Comparison of ENCODE assay signal across 20 cellular contexts in the genomic region with DNA sequence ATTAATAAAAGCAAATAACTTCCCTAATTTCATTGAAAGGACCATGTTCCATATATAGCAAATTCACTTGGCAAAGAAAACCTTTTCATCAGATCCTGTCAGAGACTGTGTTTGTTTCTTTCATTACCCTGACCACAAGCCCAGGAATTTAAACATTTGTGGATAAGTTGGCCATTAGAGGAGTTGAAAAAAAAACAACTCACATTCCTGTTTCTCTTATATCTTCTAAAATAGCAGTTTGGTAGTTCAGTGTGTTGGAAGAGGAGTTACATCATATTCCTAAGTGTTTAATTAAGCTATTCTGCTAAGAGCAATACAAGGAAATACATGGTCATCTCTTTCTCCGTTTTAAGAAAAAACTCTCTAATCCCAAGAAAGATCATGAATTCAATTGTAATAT.
DNase-seq lines count a peak whose midpoint lies in the region; ATAC-seq and TF ChIP-seq lines count a peak whose summit lies in the region.
"Had no signal": no experiment of that assay in that cellular context is flagged by ENCODE, and none has a peak within 500 bp of the region (broad histone marks: within the 10 kb centered on the region; RNA-seq: fewer than 3 reads in every experiment).

No MANE protein-coding gene starts in this region.

- in situ Hi-C loops in mammary epithelial cell (cut with MboI; ENCODE audit: low sequenced_read_pairs in 2 of 2): no loop called here

- H3K4me1 ChIP-seq in mammary epithelial cell (ENCODE audit: insufficient read depth, low read length) (no peaks in the 10 kb centered on the region), left lung (no peaks in the 10 kb centered on the region)
- H3K4me1 ChIP-seq: left ventricle myocardium inferior, right lobe of liver, tibial artery had no signal

- TF ChIP-seq CTCF in AG04449 (IDR thresholded peaks at IDR 0.05; ENCODE audit: insufficient read depth, low read length, missing control alignments): no peak
- no peak for TF ChIP-seq CTCF in mammary epithelial cell (conservative IDR thresholded peaks at IDR 0.05 in 1 of 2, IDR thresholded peaks at IDR 0.05 in 1 of 2; ENCODE audit: extremely low read depth in 1 of 2, insufficient read depth in 1 of 2, low read depth in 1 of 2, low read length in 2 of 2)
- no peak for TF ChIP-seq CTCF in left lung (IDR thresholded peaks at IDR 0.05)
- no peak for TF ChIP-seq CTCF in glutamatergic neuron (IDR thresholded peaks at IDR 0.05; ENCODE audit: partially characterized antibody, unreplicated experiment)

- H3K36me3 ChIP-seq in mammary epithelial cell (ENCODE audit: insufficient read depth, low read length) (no peaks in the 10 kb centered on the region), left lung (no peaks in the 10 kb centered on the region)
- H3K36me3 ChIP-seq: left ventricle myocardium inferior, right lobe of liver, tibial artery had no signal

- peak; percentile 78 for ATAC-seq in left lung
- ATAC-seq in left ventricle myocardium superior: no peak
- ATAC-seq: activated naive CD4-positive, alpha-beta T cell treated with anti-CD3 and anti-CD28 coated beads, Interleukin-2, amount 50 U/mL, for 72 hours; right lobe of liver had no signal

- peak; percentile 41 for DNase-seq in AG04449 (ENCODE audit: low read depth, low spot score)
- DNase-seq in HT1080 (ENCODE audit: low read depth): peak; percentile 43
- DNase-seq in mammary epithelial cell: no peak
- DNase-seq in left lung: no peak
- no peak for DNase-seq in stimulated activated CD4-positive, alpha-beta T cell treated with anti-CD3 and anti-CD28 coated beads, Interleukin-2, amount 100 ng/mL, for 24 hours
- DNase-seq in left ventricle myocardium superior: no peak
- DNase-seq in glutamatergic neuron: no peak
- no peak for DNase-seq in NCI-H1694 (lab: John Stamatoyannopoulos, UW)
- DNase-seq: activated CD4-positive, alpha-beta T cell treated with anti-CD3 and anti-CD28 coated beads for 48 hours; Calu3; GOT3; hypothalamus; left ventricle myocardium inferior; NCI-H2107; right lobe of liver; SHP77 treated with DMSO at 0.1 percent for 48 hours; stimulated activated CD4-positive, alpha-beta T cell treated with anti-CD3 and anti-CD28 coated beads, Interleukin-4, amount 100 ng/mL, for 24 hours; tibial artery had no signal

- no peaks in the 10 kb centered on the region for H3K79me2 ChIP-seq in mammary epithelial cell (ENCODE audit: insufficient read depth, low read length)

- H4K20me1 ChIP-seq in mammary epithelial cell (ENCODE audit: insufficient read depth, low read length): no peaks in the 10 kb centered on the region

- intact Hi-C loops in mammary epithelial cell (cut with micrococcal nuclease): no loop called here
- intact Hi-C loops in left lung (cut with DNase I): no loop called here
- intact Hi-C loops in left ventricle myocardium superior (cut with micrococcal nuclease): no loop called here

- no peaks in the 10 kb centered on the region for H3K27me3 Mint-ChIP-seq in glutamatergic neuron (ENCODE audit: unreplicated experiment)

- no peaks in the 10 kb centered on the region for H3K36me3 Mint-ChIP-seq in glutamatergic neuron (ENCODE audit: unreplicated experiment)
- H3K36me3 Mint-ChIP-seq: activated naive CD4-positive, alpha-beta T cell treated with anti-CD3 and anti-CD28 coated beads, Interleukin-2, amount 50 U/mL, for 72 hours had no signal

- H3K9ac ChIP-seq in mammary epithelial cell (ENCODE audit: insufficient read depth, low read length): no peak overlapping the region

- TSS peak; percentile 98 for BruUV-seq in mammary epithelial cell (replicated peaks; lab: Mats Ljungman, UMichigan)

- no peak overlapping the region for H2AFZ ChIP-seq in mammary epithelial cell (ENCODE audit: low read depth, low read length)

- H3K27ac ChIP-seq in mammary epithelial cell (ENCODE audit: insufficient read depth, low read depth, low read length): no peak overlapping the region
- H3K27ac ChIP-seq in left lung: no peak overlapping the region
- H3K27ac ChIP-seq: left ventricle myocardium inferior, right lobe of liver, tibial artery had no signal

- dilution Hi-C loops in mammary epithelial cell (cut with HindIII; ENCODE audit: low sequenced_read_pairs): no loop called here

- H3K4me3 ChIP-seq in AG04449 (ENCODE audit: low read depth, low read length) (no peak overlapping the region), mammary epithelial cell (replicated peaks in 1 of 3; ENCODE audit: insufficient read depth in 1 of 3, low read depth in 2 of 3, low read length in 3 of 3) (no peak overlapping the region), left lung (no peak overlapping the region)
- H3K4me3 ChIP-seq: left ventricle myocardium inferior, right lobe of liver, tibial artery had no signal

- H3K9me3 Mint-ChIP-seq in glutamatergic neuron (ENCODE audit: unreplicated experiment): no peaks in the 10 kb centered on the region
- H3K9me3 Mint-ChIP-seq: activated naive CD4-positive, alpha-beta T cell treated with anti-CD3 and anti-CD28 coated beads, Interleukin-2, amount 50 U/mL, for 72 hours had no signal

- CTCF ChIA-PET in AG04449 (lab: Yijun Ruan, JAX): no interaction called here
- CTCF ChIA-PET in mammary epithelial cell (lab: Charles Lee; ENCODE audit: low non-redundant PET): no interaction called here

- H3K4me2 ChIP-seq in mammary epithelial cell (ENCODE audit: insufficient read depth, low read depth, low read length): no peak overlapping the region

- H3K27ac Mint-ChIP-seq in glutamatergic neuron (ENCODE audit: unreplicated experiment): no peak overlapping the region
- H3K27ac Mint-ChIP-seq: activated naive CD4-positive, alpha-beta T cell treated with anti-CD3 and anti-CD28 coated beads, Interleukin-2, amount 50 U/mL, for 72 hours had no signal

- H3K4me3 Mint-ChIP-seq in glutamatergic neuron (ENCODE audit: unreplicated experiment): no peak overlapping the region
- H3K4me3 Mint-ChIP-seq: neural crest cell had no signal

- H3K27me3 ChIP-seq in mammary epithelial cell (ENCODE audit: insufficient read depth, low read length) (peaks cover 6% of the 10 kb centered on the region), left lung (no peaks in the 10 kb centered on the region)
- H3K27me3 ChIP-seq: right lobe of liver, tibial artery had no signal

- WGBS in mammary epithelial cell (ENCODE audit: low coverage, missing lambda C conversion rate): 7% methylated on average over 1 of the region's 1 CpG

- POLR2A ChIA-PET in AG04449 (lab: Yijun Ruan, JAX): interaction anchor here (0.5 kb wide), 1 partner anchor 9 kb away, joined by 3 read pairs; no protein-coding TSS in a partner anchor

- peaks cover 12% of the 10 kb centered on the region for H3K4me1 Mint-ChIP-seq in glutamatergic neuron (ENCODE audit: low read depth, unreplicated experiment)
- H3K4me1 Mint-ChIP-seq: neural crest cell had no signal

- H3K9me3 ChIP-seq in mammary epithelial cell (replicated peaks; ENCODE audit: insufficient read depth, low read length) (no peaks in the 10 kb centered on the region), left lung (no peaks in the 10 kb centered on the region)
- H3K9me3 ChIP-seq: right lobe of liver, tibial artery had no signal

Comparison
In these comparisons a context has a peak if more than half of its experiments do, and no peak if none do; other contexts are left out.
1. DNase-seq: peak in AG04449 (single experiment) and HT1080 (single experiment); none in mammary epithelial cell (single experiment), left lung (0 of 2), stimulated activated CD4-positive, alpha-beta T cell treated with anti-CD3 and anti-CD28 coated beads, Interleukin-2, amount 100 ng/mL, for 24 hours (0 of 2), left ventricle myocardium superior (single experiment), glutamatergic neuron (single experiment) and NCI-H1694 (single experiment).